17 cellular contexts compared by ENCODE assay signal in the genomic region with DNA sequence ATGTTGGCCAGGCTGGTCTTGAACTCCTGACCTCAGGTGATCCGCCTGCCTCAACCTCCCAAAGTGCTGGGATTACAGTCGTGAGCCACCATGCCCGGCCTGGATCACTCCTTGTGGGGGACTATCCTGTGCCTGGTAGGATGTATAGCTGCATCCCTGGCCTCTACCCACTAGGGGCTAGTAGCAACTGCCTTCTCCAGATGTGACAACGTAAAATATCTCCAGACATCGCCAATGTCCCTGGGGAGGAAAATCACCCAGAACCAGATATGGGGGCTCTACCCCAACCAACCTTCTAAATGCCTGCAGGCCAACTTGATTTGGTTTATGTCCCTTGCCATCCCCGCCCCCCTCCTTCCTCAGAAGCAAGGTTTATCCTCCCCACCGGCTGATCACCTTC. TPM values are rescaled to one million over a fixed set of nuclear protein-coding genes. Genes with fewer than 3 reads are reported as not detected.
"Had no signal": no experiment of that assay in that cellular context is flagged by ENCODE, and none has a peak within 500 bp of the region (broad histone marks: within the 10 kb centered on the region; RNA-seq: fewer than 3 reads in every experiment).

No MANE protein-coding gene starts in this region.

- H3K9me3 ChIP-seq: body of pancreas, pancreas had no signal

- H3K27ac Mint-ChIP-seq: activated naive CD4-positive, alpha-beta T cell treated with anti-CD3 and anti-CD28 coated beads, Interleukin-2, amount 50 U/mL, for 24 hours; nephron progenitor cell; stimulated activated naive CD8-positive, alpha-beta T cell treated with anti-CD3 and anti-CD28 coated beads, Interleukin-15, Interleukin-2, amounts not matched to agents 100 ng/mL and 50 ng/mL, for 24 hours had no signal

- ATAC-seq: body of pancreas had no signal

- H3K36me3 Mint-ChIP-seq: activated naive CD4-positive, alpha-beta T cell treated with anti-CD3 and anti-CD28 coated beads, Interleukin-2, amount 50 U/mL, for 24 hours had no signal

- H3K4me3 Mint-ChIP-seq: activated naive CD4-positive, alpha-beta T cell treated with anti-CD3 and anti-CD28 coated beads, Interleukin-2, amount 50 U/mL, for 24 hours; central memory CD8-positive, alpha-beta T cell; stimulated activated naive CD8-positive, alpha-beta T cell treated with anti-CD3 and anti-CD28 coated beads, Interleukin-15, Interleukin-2, amounts not matched to agents 100 ng/mL and 50 ng/mL, for 24 hours had no signal

- DNase-seq: activated CD4-positive, alpha-beta T cell treated with anti-CD3 and anti-CD28 coated beads, Interleukin-2, amount 50 U/mL, for 4 hours; activated CD4-positive, CD25-positive, alpha-beta regulatory T cell treated with anti-CD3 and anti-CD28 coated beads, Interleukin-2, amount 50 U/mL, for 72 hours; activated effector memory CD4-positive, alpha-beta T cell treated with Interleukin-2 at 50 U/mL for 16 hours; activated T-cell treated with anti-CD3 and anti-CD28 coated beads, Interleukin-2, amount 50 U/mL, for 1 hour; body of pancreas; cortex of kidney; effector memory CD4-positive, alpha-beta T cell; nephron progenitor cell; stimulated activated CD4-positive, alpha-beta T cell treated with anti-CD3 and anti-CD28 coated beads, Interleukin-4, amount 100 ng/mL, for 1 hour; T-helper 2 cell; upper lobe of left lung had no signal

- H3K27me3 ChIP-seq: pancreas had no signal

- H3K27ac ChIP-seq: body of pancreas, pancreas, upper lobe of left lung had no signal

- H3K9me3 Mint-ChIP-seq: activated naive CD4-positive, alpha-beta T cell treated with anti-CD3 and anti-CD28 coated beads, Interleukin-2, amount 50 U/mL, for 24 hours; central memory CD8-positive, alpha-beta T cell; stimulated activated naive CD8-positive, alpha-beta T cell treated with anti-CD3 and anti-CD28 coated beads, Interleukin-15, Interleukin-2, amounts not matched to agents 100 ng/mL and 50 ng/mL, for 24 hours had no signal

- H3K4me1 ChIP-seq: body of pancreas, pancreas had no signal

- H3K36me3 ChIP-seq: pancreas, upper lobe of left lung had no signal

- H3K4me3 ChIP-seq: body of pancreas, pancreas, upper lobe of left lung had no signal

RNA-seq across cellular contexts. Expression of a gene that starts 12.7 kb away (rescaled TPM):
- total RNA-seq: body of pancreas, mammary epithelial cell had no signal
- polyA plus RNA-seq: mammary epithelial cell had no signal

RNA-seq across cellular contexts. Expression of a gene that starts 48.7 kb away (rescaled TPM):
- total RNA-seq: body of pancreas, mammary epithelial cell, renal cortical epithelial cell had no signal
- polyA plus RNA-seq: mammary epithelial cell had no signal
